Comparison of ENCODE assay signal across 17 cellular contexts in genomic region chr14:95229749-95230148, GRCh38.
"Had no signal": no experiment of that assay in that cellular context is flagged by ENCODE, and none has a peak within 500 bp of the region (broad histone marks: within the 10 kb centered on the region; RNA-seq: fewer than 3 reads in every experiment).

No MANE protein-coding gene starts in this region.

- H3K4me3 ChIP-seq: colonic mucosa, transverse colon, vagina had no signal

- H3K36me3 Mint-ChIP-seq: memory B cell had no signal

- DNase-seq: activated naive CD4-positive, alpha-beta T cell treated with anti-CD3 and anti-CD28 coated beads, Interleukin-2, amount 50 U/mL, for 16 hours; caudate nucleus; colonic mucosa; islet precursor cell; left ventricle myocardium superior; nephron progenitor cell; occipital lobe; small intestine; stimulated activated CD4-positive, alpha-beta T cell treated with anti-CD3 and anti-CD28 coated beads, Interleukin-4, amount 100 ng/mL, for 24 hours; stimulated activated naive CD4-positive, alpha-beta T cell; T-helper 9 cell; transverse colon had no signal

- H3K36me3 ChIP-seq: colonic mucosa, transverse colon, vagina had no signal

- FAIRE-seq: endometrium, small intestine had no signal

- H3K27ac Mint-ChIP-seq: activated T-helper 17 cell treated with anti-CD3 and anti-CD28 coated beads, Interleukin-2, amount 50 U/mL, for 72 hours; memory B cell; nephron progenitor cell had no signal

- H3K27me3 Mint-ChIP-seq: memory B cell had no signal

- H3K9me3 Mint-ChIP-seq: activated T-helper 17 cell treated with anti-CD3 and anti-CD28 coated beads, Interleukin-2, amount 50 U/mL, for 72 hours; memory B cell; nephron progenitor cell had no signal

- ATAC-seq: activated T-helper 17 cell treated with anti-CD3 and anti-CD28 coated beads, Interleukin-2, amount 50 U/mL, for 72 hours; esophagus mucosa; left ventricle myocardium superior had no signal

- H3K4me1 Mint-ChIP-seq: activated T-helper 17 cell treated with anti-CD3 and anti-CD28 coated beads, Interleukin-2, amount 50 U/mL, for 72 hours had no signal

- H3K4me3 Mint-ChIP-seq: activated T-helper 17 cell treated with anti-CD3 and anti-CD28 coated beads, Interleukin-2, amount 50 U/mL, for 72 hours; memory B cell; nephron progenitor cell had no signal

- H3K27me3 ChIP-seq: colonic mucosa, transverse colon, vagina had no signal
